ENCODE assay signal across 17 cellular contexts in genomic region chr7:148335790-148336189, GRCh38.
DNase-seq lines count a peak whose midpoint lies in the region; ATAC-seq and TF ChIP-seq lines count a peak whose summit lies in the region.
"Had no signal": no experiment of that assay in that cellular context is flagged by ENCODE, and none has a peak within 500 bp of the region (broad histone marks: within the 10 kb centered on the region; RNA-seq: fewer than 3 reads in every experiment).

No MANE protein-coding gene starts in this region.

- H3K27ac ChIP-seq in H9 (ENCODE audit: insufficient read length, low read depth, low read length) (no peak overlapping the region), hepatocyte (peak overlapping the region; percentile 65), neural progenitor cell (peak overlapping the region; percentile 92), coronary artery (no peak overlapping the region)
- H3K27ac ChIP-seq: SJSA1 had no signal

- H3K4me3 ChIP-seq in hepatocyte = no peak overlapping the region
- peak overlapping the region; percentile 27 for H3K4me3 ChIP-seq in neural progenitor cell
- H3K4me3 ChIP-seq in coronary artery = no peak overlapping the region
- H3K4me3 ChIP-seq: SJSA1 had no signal

- no peak overlapping the region for H2BK15ac ChIP-seq in H9 (ENCODE audit: low read depth, low read length)

- TF ChIP-seq CTCF in H9 (conservative IDR thresholded peaks at IDR 0.05) = no peak
- TF ChIP-seq CTCF in brain (conservative IDR thresholded peaks at IDR 0.05) = no peak
- no peak for TF ChIP-seq CTCF in hepatocyte (IDR thresholded peaks at IDR 0.05; ENCODE audit: poor library complexity)
- TF ChIP-seq CTCF in neural progenitor cell (IDR thresholded peaks at IDR 0.05) = no peak
- TF ChIP-seq CTCF in coronary artery (IDR thresholded peaks at IDR 0.05) = no peak

- H3K27me3 Mint-ChIP-seq in H9 (ENCODE audit: low read depth) (no peaks in the 10 kb centered on the region; the same call in 1 of the 2 replicates), brain (peaks cover 22% of the 10 kb centered on the region), neural progenitor cell (ENCODE audit: insufficient read depth, low read depth) (peaks cover 17% of the 10 kb centered on the region)

- no peak overlapping the region for H2AFZ ChIP-seq in H9 (ENCODE audit: low read length)
- no peak overlapping the region for H2AFZ ChIP-seq in hepatocyte
- no peak overlapping the region for H2AFZ ChIP-seq in neural progenitor cell (replicated peaks)

- H3K4me1 Mint-ChIP-seq in H9 (peaks cover 60 to 66% of the 10 kb centered on the region in 2 experiments), brain (peaks cover 68% of the 10 kb centered on the region), neural progenitor cell (peaks cover 74% of the 10 kb centered on the region)

- H3F3A ChIP-seq in neural progenitor cell (ENCODE audit: low read depth) = peaks cover 69% of the 10 kb centered on the region

- H3T11ph ChIP-seq in H9 (ENCODE audit: low read length) = no peak overlapping the region

- H3K9ac ChIP-seq in H9 (ENCODE audit: extremely low read depth, insufficient read length, low read length) = no peak overlapping the region
- no peak overlapping the region for H3K9ac ChIP-seq in neural progenitor cell

- no peak for DNase-seq in H9
- no peak for DNase-seq in hepatocyte (ENCODE audit: low spot score)
- no peak for DNase-seq in neural progenitor cell (ENCODE audit: low spot score)
- DNase-seq in coronary artery (ENCODE audit: low spot score) = no peak
- DNase-seq in epidermal melanocyte (ENCODE audit: insufficient read length, low spot score) = no peak
- DNase-seq in RPMI8226 = no peak
- DNase-seq: BE2C, HFFc6, KG1, NCI-H1105 treated with DMSO at 0.1 percent for 48 hours, NCI-H2029 treated with DMSO at 0.1 percent for 48 hours, NCI-H524 had no signal

- H3K9me3 ChIP-seq in H9 (ENCODE audit: control insufficient read depth, low read depth, low read length) (peaks cover 10% of the 10 kb centered on the region), hepatocyte (ENCODE audit: low read depth) (no peaks in the 10 kb centered on the region), neural progenitor cell (ENCODE audit: low read depth) (no peaks in the 10 kb centered on the region)
- H3K9me3 ChIP-seq: BE2C, SJSA1 had no signal

- no peak overlapping the region for H2BK120ac ChIP-seq in H9 (ENCODE audit: low read depth, low read length, poor library complexity, severe bottlenecking)

- no peak overlapping the region for H4K91ac ChIP-seq in H9 (ENCODE audit: insufficient read length, low read depth, low read length)

- no peak overlapping the region for H3K23ac ChIP-seq in H9 (ENCODE audit: insufficient read length, low read depth, low read length)

- H3K14ac ChIP-seq in H9 (ENCODE audit: insufficient read depth, low read length) = no peak overlapping the region

- H3K4ac ChIP-seq in H9 (ENCODE audit: low read depth, low read length) = no peak overlapping the region

- H4K20me1 ChIP-seq in H9 (ENCODE audit: control insufficient read depth, insufficient read depth, insufficient read length) (no peaks in the 10 kb centered on the region), hepatocyte (ENCODE audit: insufficient read depth, poor library complexity, severe bottlenecking) (no peaks in the 10 kb centered on the region), neural progenitor cell (ENCODE audit: low read depth) (peaks cover 7% of the 10 kb centered on the region)

- H3K79me2 ChIP-seq in H9 (ENCODE audit: insufficient read depth, low read length) (no peaks in the 10 kb centered on the region), hepatocyte (peaks cover 6% of the 10 kb centered on the region), neural progenitor cell (ENCODE audit: low read depth) (peaks cover 23% of the 10 kb centered on the region)

- no CpG with 5 or more reads among the region's 1 CpG for WGBS in H9 (ENCODE audit: extremely low coverage, insufficient read length, low lambda C conversion rate)
- 19% methylated on average over 1 of the region's 1 CpG for WGBS in hepatocyte (ENCODE audit: low lambda C conversion rate, missing lambda C conversion rate)

- peaks cover 8% of the 10 kb centered on the region for H3K23me2 ChIP-seq in H9 (ENCODE audit: insufficient read length, low read depth, low read length, poor library complexity, severe bottlenecking)

- no peak overlapping the region for H2BK20ac ChIP-seq in H9 (ENCODE audit: low read depth, low read length, poor library complexity, severe bottlenecking)

- H4K8ac ChIP-seq in H9 (replicated peaks; ENCODE audit: insufficient read length, low read depth, low read length) = no peak overlapping the region

- peaks cover 9 to 10% of the 10 kb centered on the region in 2 experiments for H3K9me3 Mint-ChIP-seq in H9
- H3K9me3 Mint-ChIP-seq in brain = peaks cover 7 to 10% (median 9%) of the 10 kb centered on the region in 5 experiments
- peaks cover 14% of the 10 kb centered on the region for H3K9me3 Mint-ChIP-seq in neural progenitor cell

- H3K9me2 ChIP-seq in hepatocyte (replicated peaks; ENCODE audit: insufficient read depth) = no peaks in the 10 kb centered on the region

- no peak overlapping the region for H3K18ac ChIP-seq in H9 (ENCODE audit: insufficient read length, low read depth, low read length)

- no peaks in the 10 kb centered on the region for H3K36me3 ChIP-seq in hepatocyte (replicated peaks; ENCODE audit: insufficient read depth, low read depth)
- no peaks in the 10 kb centered on the region for H3K36me3 ChIP-seq in neural progenitor cell
- H3K36me3 ChIP-seq: BE2C, SJSA1 had no signal

- H4K5ac ChIP-seq in H9 (ENCODE audit: insufficient read length, low read depth, low read length) = no peak overlapping the region

- H2BK5ac ChIP-seq in H9 (ENCODE audit: insufficient read length, low read length) = no peak overlapping the region

- no peak overlapping the region for H2BK12ac ChIP-seq in H9 (ENCODE audit: insufficient read length, low read depth, low read length)

- peaks cover 10 to 14% (median 11%) of the 10 kb centered on the region in 3 experiments for H3K36me3 Mint-ChIP-seq in H9 (ENCODE audit: insufficient read depth in 1 of 3, low read depth in 3 of 3)
- H3K36me3 Mint-ChIP-seq in brain = peaks cover 2% of the 10 kb centered on the region
- H3K36me3 Mint-ChIP-seq in neural progenitor cell = peaks cover 10% of the 10 kb centered on the region

- ATAC-seq in GM19467 (IDR thresholded peaks at IDR 0.05; ENCODE audit: unreplicated experiment) = no peak
- ATAC-seq: Panc1, Right ventricle myocardium inferior had no signal

- H3K4me3 Mint-ChIP-seq in H9 (no peak overlapping the region), brain (peak overlapping the region in 1 of 5 experiments; percentile 7), neural progenitor cell (peak overlapping the region; percentile 52)
- H3K4me3 Mint-ChIP-seq: HFFc6 had no signal

- H2AK5ac ChIP-seq in H9 (ENCODE audit: insufficient read length, low read length) = no peak overlapping the region

- H3K79me1 ChIP-seq in H9 (ENCODE audit: insufficient read depth, low read depth, low read length, poor library complexity, severe bottlenecking) = no peaks in the 10 kb centered on the region

- no peaks in the 10 kb centered on the region for H3K27me3 ChIP-seq in H9 (ENCODE audit: insufficient read depth, low read length)
- peaks cover 34% of the 10 kb centered on the region for H3K27me3 ChIP-seq in hepatocyte
- H3K27me3 ChIP-seq in neural progenitor cell = no peaks in the 10 kb centered on the region

- H3K4me1 ChIP-seq in H9 (ENCODE audit: insufficient read depth, low read length) = peaks cover 4% of the 10 kb centered on the region
- peaks cover 7% of the 10 kb centered on the region for H3K4me1 ChIP-seq in hepatocyte (ENCODE audit: insufficient read depth)
- peaks cover 52% of the 10 kb centered on the region for H3K4me1 ChIP-seq in neural progenitor cell
- H3K4me1 ChIP-seq: BE2C, SJSA1 had no signal

- no peak overlapping the region for H3K56ac ChIP-seq in H9 (ENCODE audit: insufficient read length, low read depth, low read length)

- peak overlapping the region in 2 of 3 experiments; percentile 77 to 81; a peak in 4 of 7 replicates for H3K27ac Mint-ChIP-seq in H9
- peak overlapping the region in 3 of 5 experiments; percentile 80 to 94 (median 86) for H3K27ac Mint-ChIP-seq in brain
- peak overlapping the region; percentile 58 for H3K27ac Mint-ChIP-seq in neural progenitor cell
- H3K27ac Mint-ChIP-seq: HFFc6 had no signal

- H3K4me2 ChIP-seq in H9 (ENCODE audit: insufficient read depth, insufficient read length, low read length) (no peak overlapping the region), hepatocyte (no peak overlapping the region), neural progenitor cell (peak overlapping the region; percentile 90)

Comparison
In these comparisons a context has a peak if more than half of its experiments do, and no peak if none do; other contexts are left out.
1. H3K27ac ChIP-seq: peak in hepatocyte (single experiment) and neural progenitor cell (single experiment); none in H9 (single experiment) and coronary artery (0 of 2).
2. Peak in every context shown above with its lines, with median percentiles within 50 percentile points of each other: H3K27ac Mint-ChIP-seq.